ENCODE assay signal across 8 cellular contexts in genomic region chrX:20382518-20383291, GRCh38.
A peak's percentile ranks its signal among the peaks of the same experiment; 100 is the strongest.
DNase-seq lines count a peak whose midpoint lies in the region; ATAC-seq and TF ChIP-seq lines count a peak whose summit lies in the region.

No MANE protein-coding gene starts in this region.

- ATAC-seq in GM21576 (IDR thresholded peaks at IDR 0.05; ENCODE audit: unreplicated experiment) (peak; percentile 44), left ventricle myocardium superior (peak; percentile 98), left lobe of liver (no peak), lower lobe of right lung (no peak)

- H3K4me1 ChIP-seq in lower lobe of right lung (no peaks in the 10 kb centered on the region), stomach (no peaks in the 10 kb centered on the region)

- H3K36me3 ChIP-seq in lower lobe of right lung (no peaks in the 10 kb centered on the region), stomach (no peaks in the 10 kb centered on the region)

- peak; percentile 41 for DNase-seq in GM12865 (ENCODE audit: low read depth)
- peak; percentile 37 for DNase-seq in RPMI7951 (ENCODE audit: low read depth)
- no peak for DNase-seq in left ventricle myocardium superior
- no peak for DNase-seq in left lobe of liver (ENCODE audit: low spot score)
- no peak for DNase-seq in lower lobe of right lung
- DNase-seq in NCI-H748 treated with DMSO at 0.1 percent for 48 hours (lab: John Stamatoyannopoulos, UW) = no peak
- no peak for DNase-seq in stomach

- TF ChIP-seq POLR2A in stomach (IDR thresholded peaks at IDR 0.05) = no peak

- TF ChIP-seq CTCF in GM12865 (IDR thresholded peaks at IDR 0.05; ENCODE audit: insufficient read depth, low read depth, low read length, missing control alignments) (no peak), lower lobe of right lung (IDR thresholded peaks at IDR 0.05) (no peak), stomach (IDR thresholded peaks at IDR 0.05) (no peak)

- H3K4me3 ChIP-seq in GM12865 (ENCODE audit: low read depth, low read length) (no peak overlapping the region), lower lobe of right lung (no peak overlapping the region), stomach (no peak overlapping the region)

- intact Hi-C loops in left ventricle myocardium superior (cut with micrococcal nuclease) (no loop called here), lower lobe of right lung (cut with DNase I) (no loop called here), stomach (cut with DNase I; ENCODE audit: low total_unique reads) (no loop called here)

- H3K27me3 ChIP-seq in lower lobe of right lung (ENCODE audit: low read depth) (no peaks in the 10 kb centered on the region), stomach (no peaks in the 10 kb centered on the region)

- TF ChIP-seq EP300 in stomach (IDR thresholded peaks at IDR 0.05) = no peak

- H3K27ac ChIP-seq in lower lobe of right lung (no peak overlapping the region), stomach (no peak overlapping the region)

- WGBS in stomach, 5 donors = 27 to 50% (median 41%) methylated on average over 3 of the region's 3 CpGs

- H3K9me3 ChIP-seq in lower lobe of right lung = no peaks in the 10 kb centered on the region
- H3K9me3 ChIP-seq in stomach = no peaks in the 10 kb centered on the region

Comparison
In these comparisons a context has a peak if more than half of its experiments do, and no peak if none do; other contexts are left out.
1. DNase-seq: peak in GM12865 (single experiment) and RPMI7951 (single experiment); none in left ventricle myocardium superior (single experiment), left lobe of liver (single experiment), lower lobe of right lung (single experiment), NCI-H748 treated with DMSO at 0.1 percent for 48 hours (single experiment) and stomach (single experiment).
2. ATAC-seq: peak in GM21576 (single experiment) and left ventricle myocardium superior (single experiment); none in left lobe of liver (single experiment) and lower lobe of right lung (0 of 2).